Comparison of ENCODE assay signal across 26 cellular contexts in genomic region chr1:235343726-235344125, GRCh38.
"Had no signal": no experiment of that assay in that cellular context is flagged by ENCODE, and none has a peak within 500 bp of the region (broad histone marks: within the 10 kb centered on the region; RNA-seq: fewer than 3 reads in every experiment).

No MANE protein-coding gene starts in this region.

- H3K27me3 Mint-ChIP-seq: activated B cell treated with CpG ODN at 0.5 μM for 24 hours; activated CD4-positive, alpha-beta memory T cell treated with anti-CD3 and anti-CD28 coated beads, Interleukin-2, amount 10 ng/mL, durations not matched to agents 7 days and 5 days; activated naive CD8-positive, alpha-beta T cell treated with anti-CD3 and anti-CD28 coated beads, Interleukin-2, amount 10 ng/mL, durations not matched to agents 7 days and 5 days; T-cell had no signal

- ATAC-seq: K562, Panc1, Right ventricle myocardium inferior, T-cell had no signal

- H3K4me1 Mint-ChIP-seq: activated B cell treated with CpG ODN at 0.5 μM for 24 hours had no signal

- H3K9me3 Mint-ChIP-seq: activated B cell treated with CpG ODN at 0.5 μM for 24 hours; activated CD4-positive, alpha-beta memory T cell treated with anti-CD3 and anti-CD28 coated beads, Interleukin-2, amount 10 ng/mL, durations not matched to agents 7 days and 5 days; activated naive CD8-positive, alpha-beta T cell treated with anti-CD3 and anti-CD28 coated beads, Interleukin-2, amount 10 ng/mL, durations not matched to agents 7 days and 5 days; activated T-helper 2 cell treated with anti-CD3 and anti-CD28 coated beads, Interferon-gamma antibody, Interleukin-2, Interleukin-4, amounts not matched to agents 10 μg/mL and 5 μg/mL and 100 μg/mL, durations not matched to agents 14 hours and 24 hours and 36 hours; T-cell had no signal

- H3K4me3 Mint-ChIP-seq: activated B cell treated with CpG ODN at 0.5 μM for 24 hours; activated CD4-positive, alpha-beta memory T cell treated with anti-CD3 and anti-CD28 coated beads, Interleukin-2, amount 10 ng/mL, durations not matched to agents 7 days and 5 days; activated naive CD8-positive, alpha-beta T cell treated with anti-CD3 and anti-CD28 coated beads, Interleukin-2, amount 10 ng/mL, durations not matched to agents 7 days and 5 days; T-cell had no signal

- H3K27ac Mint-ChIP-seq: activated CD4-positive, alpha-beta memory T cell treated with anti-CD3 and anti-CD28 coated beads, Interleukin-2, amount 10 ng/mL, durations not matched to agents 7 days and 5 days; activated naive CD8-positive, alpha-beta T cell treated with anti-CD3 and anti-CD28 coated beads, Interleukin-2, amount 10 ng/mL, durations not matched to agents 7 days and 5 days; activated T-helper 2 cell treated with anti-CD3 and anti-CD28 coated beads, Interferon-gamma antibody, Interleukin-2, Interleukin-4, amounts not matched to agents 10 μg/mL and 5 μg/mL and 100 μg/mL, durations not matched to agents 14 hours and 24 hours and 36 hours had no signal

- DNase-seq: activated B cell treated with CpG ODN at 0.5 μM for 24 hours; activated CD4-positive, alpha-beta memory T cell treated with anti-CD3 and anti-CD28 coated beads, Interleukin-2, amount 10 ng/mL, durations not matched to agents 7 days and 5 days; activated CD8-positive, alpha-beta memory T cell treated with anti-CD3 and anti-CD28 coated beads, Interleukin-2, amount 50 U/mL, for 48 hours; activated gamma-delta T cell treated with Interleukin-2 at 50 U/mL for 16 hours; activated naive CD8-positive, alpha-beta T cell treated with anti-CD3 and anti-CD28 coated beads, Interleukin-2, amount 10 ng/mL, durations not matched to agents 7 days and 5 days; activated T-cell treated with anti-CD3 and anti-CD28 coated beads, Interleukin-2, amount 50 U/mL, for 48 hours; aorta; Karpas-422; NCI-H1092; NCI-H1417; NCI-H1930; NCI-H2107; NCI-H2171 treated with DMSO at 0.1 percent for 48 hours; NCI-H226; NCI-H526; NCI-H774; NK-92 treated with Interleukin-12 subunit alpha and Interleukin-12 subunit beta, amount 100 ng/mL, for 24 hours; OCI-M1; RPMI8226; T-cell; T-helper 2 cell; T1000 had no signal
